In genomic region chr17:80898706-80899105, GRCh38 we compare ENCODE assay signal across 1 cellular context.
TF ChIP-seq lines count a peak whose summit lies in the region.

No MANE protein-coding gene starts in this region.

TF ChIP-seq in IMR-90, 13 proteins besides CTCF, POLR2A, EP300 and RAD21:
- TF ChIP-seq FOS (IDR thresholded peaks at IDR 0.05; ENCODE audit: low read depth, low read length): no peak
- no peak for TF ChIP-seq NFE2L2 (IDR thresholded peaks at IDR 0.05; ENCODE audit: low read depth, low read length)
- TF ChIP-seq, protein P1, sequence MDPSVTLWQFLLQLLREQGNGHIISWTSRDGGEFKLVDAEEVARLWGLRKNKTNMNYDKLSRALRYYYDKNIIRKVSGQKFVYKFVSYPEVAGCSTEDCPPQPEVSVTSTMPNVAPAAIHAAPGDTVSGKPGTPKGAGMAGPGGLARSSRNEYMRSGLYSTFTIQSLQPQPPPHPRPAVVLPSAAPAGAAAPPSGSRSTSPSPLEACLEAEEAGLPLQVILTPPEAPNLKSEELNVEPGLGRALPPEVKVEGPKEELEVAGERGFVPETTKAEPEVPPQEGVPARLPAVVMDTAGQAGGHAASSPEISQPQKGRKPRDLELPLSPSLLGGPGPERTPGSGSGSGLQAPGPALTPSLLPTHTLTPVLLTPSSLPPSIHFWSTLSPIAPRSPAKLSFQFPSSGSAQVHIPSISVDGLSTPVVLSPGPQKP (IDR thresholded peaks at IDR 0.05; ENCODE audit: borderline replicate concordance, low read depth, low read length): no peak
